1 cellular context compared by ENCODE assay signal in genomic region chr1:36456391-36456928, GRCh38.
TF ChIP-seq lines count a peak whose summit lies in the region.

No MANE protein-coding gene starts in this region.

TF ChIP-seq in GM12878, 131 proteins besides CTCF, POLR2A, EP300 and RAD21:
- TF ChIP-seq GABPA (IDR thresholded peaks at IDR 0.05; ENCODE audit: low read depth) (no peak), CUX1 (IDR thresholded peaks at IDR 0.05; ENCODE audit: insufficient replicate concordance, low read depth, low read length) (no peak), BCL11A (IDR thresholded peaks at IDR 0.05; ENCODE audit: low read depth, low read length) (no peak), MTA3 (IDR thresholded peaks at IDR 0.05; ENCODE audit: borderline replicate concordance, low read length) (no peak), NFIC (IDR thresholded peaks at IDR 0.05; ENCODE audit: low read depth, low read length) (no peak)
